In the genomic region with DNA sequence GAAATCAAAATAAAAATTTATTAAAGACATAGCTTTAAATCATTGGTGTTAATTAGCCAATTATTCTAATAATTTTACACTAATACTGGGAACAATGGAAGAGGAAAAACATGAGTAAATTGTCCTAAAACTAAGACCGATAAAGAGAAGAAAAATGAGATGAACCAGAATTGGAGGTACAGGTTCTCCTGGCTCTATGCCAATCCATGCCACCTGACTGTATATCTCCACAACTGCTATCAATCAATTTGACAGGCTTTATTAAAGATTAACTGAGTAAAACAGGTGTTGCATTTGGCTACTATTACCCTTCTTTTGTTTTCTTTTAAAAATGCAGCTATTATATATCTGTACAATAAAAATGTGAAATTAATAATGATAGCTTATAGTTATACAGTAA, we compare ENCODE assay signal across 16 cellular contexts.
DNase-seq lines count a peak whose midpoint lies in the region; ATAC-seq and TF ChIP-seq lines count a peak whose summit lies in the region.
"Had no signal": no experiment of that assay in that cellular context is flagged by ENCODE, and none has a peak within 500 bp of the region (broad histone marks: within the 10 kb centered on the region; RNA-seq: fewer than 3 reads in every experiment).

No MANE protein-coding gene starts in this region.

- WGBS in SK-N-SH (ENCODE audit: low lambda C conversion rate), result 24% methylated on average over 1 of the region's 1 CpG

- DNase-seq in NCI-H345 (lab: John Stamatoyannopoulos, UW) (peak; percentile 17), NCI-H345 treated with DMSO at 0.1 percent for 48 hours (lab: John Stamatoyannopoulos, UW; ENCODE audit: unreplicated experiment) (no peak), NCI-H1417 treated with DMSO at 0.1 percent for 48 hours (lab: John Stamatoyannopoulos, UW) (peak; percentile 99), NCI-H69 (lab: John Stamatoyannopoulos, UW) (peak; percentile 75), mucosa of gallbladder (ENCODE audit: low spot score) (peak; percentile 52), SK-N-SH (no peak)
- DNase-seq: Caco-2, DND-41, GDM1, NCI-H1436, NCI-H774, SW 1271 had no signal

- no peak for TF ChIP-seq CTCF in SK-N-SH (IDR thresholded peaks at IDR 0.05)

- no peaks in the 10 kb centered on the region for H3K79me2 ChIP-seq in SK-N-SH (ENCODE audit: insufficient read depth)

- POLR2A ChIA-PET in SK-N-SH (lab: Yijun Ruan, JAX), result no interaction called here

- no peaks in the 10 kb centered on the region for H3F3A ChIP-seq in SK-N-SH (replicated peaks; ENCODE audit: insufficient read depth)

- H3K4me1 ChIP-seq in SK-N-SH (ENCODE audit: control insufficient read depth in 1 of 2, insufficient read depth in 2 of 2, low read depth in 1 of 2, low read length in 1 of 2), result no peaks in the 10 kb centered on the region
- H3K4me1 ChIP-seq: Caco-2 had no signal

- CTCF ChIA-PET in SK-N-SH (lab: Yijun Ruan, JAX), result no interaction called here

- H3K9me3 ChIP-seq in SK-N-SH, result no peaks in the 10 kb centered on the region
- H3K9me3 ChIP-seq: Caco-2 had no signal

- TF ChIP-seq EP300 in SK-N-SH (IDR thresholded peaks at IDR 0.05; ENCODE audit: borderline replicate concordance in 1 of 2, low read depth in 1 of 2, low read length in 1 of 2), result no peak

- H3K9ac ChIP-seq in SK-N-SH, result no peak overlapping the region
- H3K9ac ChIP-seq: KMS-11 had no signal

- H3K27me3 ChIP-seq in SK-N-SH (ENCODE audit: insufficient read depth), result peaks cover 4% of the 10 kb centered on the region; the same call in 1 of the 2 replicates

- no peak overlapping the region for H3K4me2 ChIP-seq in SK-N-SH
- H3K4me2 ChIP-seq: KMS-11 had no signal

- H4K20me1 ChIP-seq in SK-N-SH (ENCODE audit: insufficient read depth), result no peaks in the 10 kb centered on the region

- no peak for TF ChIP-seq RAD21 in SK-N-SH (IDR thresholded peaks at IDR 0.05; ENCODE audit: low read length)

- H3K4me3 ChIP-seq in SK-N-SH (ENCODE audit: low read depth in 2 of 2, low read length in 1 of 2), result no peak overlapping the region

- ATAC-seq in GM21619 (IDR thresholded peaks at IDR 0.05; ENCODE audit: unreplicated experiment), result no peak
- ATAC-seq in GM19463 (IDR thresholded peaks at IDR 0.05; ENCODE audit: unreplicated experiment), result no peak

- H3K9me2 ChIP-seq in SK-N-SH, result no peaks in the 10 kb centered on the region

- H3K27ac ChIP-seq in SK-N-SH (ENCODE audit: low read depth in 2 of 2, low read length in 1 of 2), result no peak overlapping the region
- H3K27ac ChIP-seq: C4-2B, KMS-11 had no signal

- no peak overlapping the region for H2AFZ ChIP-seq in SK-N-SH (ENCODE audit: low read depth)

- H3K36me3 ChIP-seq in SK-N-SH (replicated peaks in 1 of 2; ENCODE audit: control insufficient read depth in 1 of 2, insufficient read depth in 2 of 2, low read length in 1 of 2), result no peaks in the 10 kb centered on the region

TF ChIP-seq in SK-N-SH, 30 proteins besides CTCF, POLR2A, EP300 and RAD21:
- TF ChIP-seq ELF1 (IDR thresholded peaks at IDR 0.05), result no peak
- TF ChIP-seq FOXJ3 (CRISPR knock-in tag; IDR thresholded peaks at IDR 0.05), result no peak
- no peak for TF ChIP-seq PBX3 (IDR thresholded peaks at IDR 0.05)
- no peak for TF ChIP-seq NFIC (IDR thresholded peaks at IDR 0.05; ENCODE audit: borderline replicate concordance)
- no peak for TF ChIP-seq RCOR1 (IDR thresholded peaks at IDR 0.05; ENCODE audit: low read length)
- TF ChIP-seq, protein P1, sequence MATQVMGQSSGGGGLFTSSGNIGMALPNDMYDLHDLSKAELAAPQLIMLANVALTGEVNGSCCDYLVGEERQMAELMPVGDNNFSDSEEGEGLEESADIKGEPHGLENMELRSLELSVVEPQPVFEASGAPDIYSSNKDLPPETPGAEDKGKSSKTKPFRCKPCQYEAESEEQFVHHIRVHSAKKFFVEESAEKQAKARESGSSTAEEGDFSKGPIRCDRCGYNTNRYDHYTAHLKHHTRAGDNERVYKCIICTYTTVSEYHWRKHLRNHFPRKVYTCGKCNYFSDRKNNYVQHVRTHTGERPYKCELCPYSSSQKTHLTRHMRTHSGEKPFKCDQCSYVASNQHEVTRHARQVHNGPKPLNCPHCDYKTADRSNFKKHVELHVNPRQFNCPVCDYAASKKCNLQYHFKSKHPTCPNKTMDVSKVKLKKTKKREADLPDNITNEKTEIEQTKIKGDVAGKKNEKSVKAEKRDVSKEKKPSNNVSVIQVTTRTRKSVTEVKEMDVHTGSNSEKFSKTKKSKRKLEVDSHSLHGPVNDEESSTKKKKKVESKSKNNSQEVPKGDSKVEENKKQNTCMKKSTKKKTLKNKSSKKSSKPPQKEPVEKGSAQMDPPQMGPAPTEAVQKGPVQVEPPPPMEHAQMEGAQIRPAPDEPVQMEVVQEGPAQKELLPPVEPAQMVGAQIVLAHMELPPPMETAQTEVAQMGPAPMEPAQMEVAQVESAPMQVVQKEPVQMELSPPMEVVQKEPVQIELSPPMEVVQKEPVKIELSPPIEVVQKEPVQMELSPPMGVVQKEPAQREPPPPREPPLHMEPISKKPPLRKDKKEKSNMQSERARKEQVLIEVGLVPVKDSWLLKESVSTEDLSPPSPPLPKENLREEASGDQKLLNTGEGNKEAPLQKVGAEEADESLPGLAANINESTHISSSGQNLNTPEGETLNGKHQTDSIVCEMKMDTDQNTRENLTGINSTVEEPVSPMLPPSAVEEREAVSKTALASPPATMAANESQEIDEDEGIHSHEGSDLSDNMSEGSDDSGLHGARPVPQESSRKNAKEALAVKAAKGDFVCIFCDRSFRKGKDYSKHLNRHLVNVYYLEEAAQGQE (IDR thresholded peaks at IDR 0.05; ENCODE audit: low read depth, low read length), result no peak
- no peak for TF ChIP-seq GABPA (IDR thresholded peaks at IDR 0.05; ENCODE audit: low read depth)
- TF ChIP-seq FOSL2 (IDR thresholded peaks at IDR 0.05; ENCODE audit: borderline replicate concordance, low read depth), result no peak
- TF ChIP-seq SIN3A (IDR thresholded peaks at IDR 0.05; ENCODE audit: borderline replicate concordance, low read depth, low read length), result no peak
- TF ChIP-seq RFX5 (IDR thresholded peaks at IDR 0.05; ENCODE audit: low read length), result no peak
- TF ChIP-seq, protein P2, sequence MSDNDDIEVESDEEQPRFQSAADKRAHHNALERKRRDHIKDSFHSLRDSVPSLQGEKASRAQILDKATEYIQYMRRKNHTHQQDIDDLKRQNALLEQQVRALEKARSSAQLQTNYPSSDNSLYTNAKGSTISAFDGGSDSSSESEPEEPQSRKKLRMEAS (IDR thresholded peaks at IDR 0.05; ENCODE audit: low read depth), result no peak
- TF ChIP-seq EZH2phosphoT487 (IDR thresholded peaks at IDR 0.05; ENCODE audit: borderline replicate concordance, low read depth), result no peak
- no peak for TF ChIP-seq POLR2AphosphoS5 (IDR thresholded peaks at IDR 0.05; ENCODE audit: low read depth, low read length)
- TF ChIP-seq TEAD4 (IDR thresholded peaks at IDR 0.05; ENCODE audit: borderline replicate concordance, insufficient read depth), result no peak

Comparison
In these comparisons a context has a peak if more than half of its experiments do, and no peak if none do; other contexts are left out.
1. DNase-seq: peak in NCI-H345 (single experiment), NCI-H1417 treated with DMSO at 0.1 percent for 48 hours (single experiment), NCI-H69 (single experiment) and mucosa of gallbladder (single experiment); none in NCI-H345 treated with DMSO at 0.1 percent for 48 hours (single experiment) and SK-N-SH (single experiment).